In genomic region chr5:80139573-80139972, GRCh38 we compare ENCODE assay signal across 17 cellular contexts.
DNase-seq lines count a peak whose midpoint lies in the region; ATAC-seq, FAIRE-seq and TF ChIP-seq lines count a peak whose summit lies in the region.
"Had no signal": no experiment of that assay in that cellular context is flagged by ENCODE, and none has a peak within 500 bp of the region (broad histone marks: within the 10 kb centered on the region; RNA-seq: fewer than 3 reads in every experiment).

No MANE protein-coding gene starts in this region.

- H3K79me2 ChIP-seq in endothelial cell of umbilical vein (ENCODE audit: control insufficient read depth, insufficient read depth, low read length), result no peaks in the 10 kb centered on the region

- H2AFZ ChIP-seq in endothelial cell of umbilical vein (ENCODE audit: low read depth, low read length), result no peak overlapping the region
- H2AFZ ChIP-seq: GM23248 had no signal

- CTCF ChIA-PET in WTC11 (lab: Charles Lee), result interaction anchor here (0.6 to 1.5 kb wide), 3 partner anchors 30 to 89 kb away, joined by 3 read pairs; no protein-coding TSS in a partner anchor
- CTCF ChIA-PET in endothelial cell of umbilical vein (lab: Charles Lee), result interaction anchor here (1.0 to 1.1 kb wide), 2 partner anchors 19 to 168 kb away, joined by 3 to 4 read pairs; no protein-coding TSS in a partner anchor

- H3K36me3 Mint-ChIP-seq in activated CD4-positive, alpha-beta T cell treated with anti-CD3 and anti-CD28 coated beads, Interleukin-2, amount 10 ng/mL, durations not matched to agents 24 days and 14 days (ENCODE audit: low read depth), result peaks cover 28% of the 10 kb centered on the region
- peaks cover 7% of the 10 kb centered on the region for H3K36me3 Mint-ChIP-seq in WTC11

- peaks cover 66% of the 10 kb centered on the region for H3K4me1 Mint-ChIP-seq in activated CD4-positive, alpha-beta T cell treated with anti-CD3 and anti-CD28 coated beads, Interleukin-2, amount 10 ng/mL, durations not matched to agents 24 days and 14 days
- peaks cover 92% of the 10 kb centered on the region for H3K4me1 Mint-ChIP-seq in WTC11

- TSS peak; percentile 6 for BruUV-seq in endothelial cell of umbilical vein (replicated peaks; lab: Mats Ljungman, UMichigan)

- H3K27ac Mint-ChIP-seq in activated CD4-positive, alpha-beta T cell treated with anti-CD3 and anti-CD28 coated beads, Interleukin-2, amount 10 ng/mL, durations not matched to agents 24 days and 14 days, result peak overlapping the region; percentile 84
- peak overlapping the region; percentile 100 for H3K27ac Mint-ChIP-seq in WTC11

- H3K9me1 ChIP-seq in endothelial cell of umbilical vein (replicated peaks; ENCODE audit: control insufficient read depth, extremely low read depth, insufficient read depth, low read length), result no peaks in the 10 kb centered on the region

- H3K9me3 Mint-ChIP-seq in activated CD4-positive, alpha-beta T cell treated with anti-CD3 and anti-CD28 coated beads, Interleukin-2, amount 10 ng/mL, durations not matched to agents 24 days and 14 days, result no peaks in the 10 kb centered on the region
- no peaks in the 10 kb centered on the region for H3K9me3 Mint-ChIP-seq in WTC11

- intact Hi-C loops in activated CD4-positive, alpha-beta T cell treated with anti-CD3 and anti-CD28 coated beads, Interleukin-2, amount 10 ng/mL, durations not matched to agents 24 days and 14 days (cut with micrococcal nuclease), result loop anchor here (2.0 to 10.0 kb wide), 2 partner anchors 51 to 265 kb away; partner anchors contain the start of gene ZFYVE16
- intact Hi-C loops in endothelial cell of umbilical vein (cut with micrococcal nuclease), result no loop called here
- intact Hi-C loops in sigmoid colon (cut with DNase I), result no loop called here
- intact Hi-C loops in lower leg skin (cut with DNase I; ENCODE audit: low total_unique reads), result no loop called here

- H3K27me3 ChIP-seq in endothelial cell of umbilical vein (ENCODE audit: control insufficient read depth in 2 of 2, insufficient read depth in 2 of 2, low read length in 2 of 2), result no peaks in the 10 kb centered on the region
- no peaks in the 10 kb centered on the region for H3K27me3 ChIP-seq in sigmoid colon
- H3K27me3 ChIP-seq: SJSA1 had no signal

- H3K4me1 ChIP-seq in endothelial cell of umbilical vein (ENCODE audit: control insufficient read depth, extremely low read depth, insufficient read depth, low read length) (no peaks in the 10 kb centered on the region), sigmoid colon (peaks cover 0 to 38% (median 29%) of the 10 kb centered on the region in 4 donors)

- H3K9me3 ChIP-seq in endothelial cell of umbilical vein (replicated peaks; ENCODE audit: control insufficient read depth, insufficient read depth, low read length) (no peaks in the 10 kb centered on the region), sigmoid colon (no peaks in the 10 kb centered on the region)
- H3K9me3 ChIP-seq: SJSA1 had no signal

- no peaks in the 10 kb centered on the region for H3K27me3 Mint-ChIP-seq in activated CD4-positive, alpha-beta T cell treated with anti-CD3 and anti-CD28 coated beads, Interleukin-2, amount 10 ng/mL, durations not matched to agents 24 days and 14 days
- no peaks in the 10 kb centered on the region for H3K27me3 Mint-ChIP-seq in WTC11 (ENCODE audit: low read depth)

- TF ChIP-seq EP300 in sigmoid colon (IDR thresholded peaks at IDR 0.05), result no peak

- H3K36me3 ChIP-seq in endothelial cell of umbilical vein (ENCODE audit: control insufficient read depth in 2 of 2, extremely low read depth in 1 of 2, insufficient read depth in 2 of 2, low read length in 2 of 2) (no peaks in the 10 kb centered on the region), sigmoid colon (no peaks in the 10 kb centered on the region)
- H3K36me3 ChIP-seq: SJSA1 had no signal

- 34 to 66% methylated on average over 2 of the region's 2 CpGs for WGBS in sigmoid colon, 2 donors
- WGBS in lower leg skin, 2 donors, result 93% methylated on average over 2 of the region's 2 CpGs

- H4K20me1 ChIP-seq in endothelial cell of umbilical vein (replicated peaks; ENCODE audit: control insufficient read depth, extremely low read depth, insufficient read depth, low read length), result no peaks in the 10 kb centered on the region

- DNase-seq in activated CD4-positive, alpha-beta T cell treated with anti-CD3 and anti-CD28 coated beads, Interleukin-2, amount 10 ng/mL, durations not matched to agents 24 days and 14 days, result peak; percentile 66
- no peak for DNase-seq in activated CD4-positive, alpha-beta T cell treated with anti-CD3 and anti-CD28 coated beads, Interleukin-2, amount 50 U/mL, for 4 hours
- DNase-seq in WTC11 (ENCODE audit: low spot score), result no peak
- no peak for DNase-seq in endothelial cell of umbilical vein (ENCODE audit: low read depth, low spot score)
- DNase-seq in sigmoid colon, result no peak
- no peak for DNase-seq in lower leg skin (ENCODE audit: low spot score in 2 of 2)
- DNase-seq: activated CD4-positive, CD25-positive, alpha-beta regulatory T cell treated with anti-CD3 and anti-CD28 coated beads, Interleukin-2, amount 50 U/mL, for 72 hours; anterior cingulate cortex; GM23248; NCI-H1694; NK-92 treated with Interleukin-12 subunit alpha and Interleukin-12 subunit beta, amount 100 ng/mL, for 24 hours; substantia nigra had no signal

- dilution Hi-C loops in endothelial cell of umbilical vein (cut with MboI; ENCODE audit: extremely low pct_ligation_motif_present, low sequenced_read_pairs), result no loop called here

- no peak overlapping the region for H3K4me2 ChIP-seq in endothelial cell of umbilical vein (ENCODE audit: insufficient read depth, low read length)

- FAIRE-seq in endothelial cell of umbilical vein (lab: Jason Lieb, UNC), result no peak
- FAIRE-seq: endometrium, HepG2 had no signal

- H3K9ac ChIP-seq in endothelial cell of umbilical vein (replicated peaks; ENCODE audit: extremely low read depth, insufficient read depth, low read length), result no peak overlapping the region
- H3K9ac ChIP-seq: GM23248 had no signal

- H3K4me3 Mint-ChIP-seq in activated CD4-positive, alpha-beta T cell treated with anti-CD3 and anti-CD28 coated beads, Interleukin-2, amount 10 ng/mL, durations not matched to agents 24 days and 14 days, result peak overlapping the region; percentile 61
- H3K4me3 Mint-ChIP-seq in WTC11, result no peak overlapping the region

- no peak for TF ChIP-seq CTCF in WTC11 (IDR thresholded peaks at IDR 0.05)
- no peak for TF ChIP-seq CTCF in endothelial cell of umbilical vein (IDR thresholded peaks at IDR 0.05; ENCODE audit: extremely low read depth in 1 of 2, insufficient read depth in 1 of 2, low read depth in 1 of 2, low read length in 2 of 2)
- TF ChIP-seq CTCF in sigmoid colon (IDR thresholded peaks at IDR 0.05), result no peak
- no peak for TF ChIP-seq CTCF in lower leg skin (IDR thresholded peaks at IDR 0.05)

- POLR2A ChIA-PET in WTC11 (lab: Charles Lee) (interaction anchor here (0.7 to 1.0 kb wide), 2 partner anchors 10 to 116 kb away, joined by 3 read pairs; partner anchors contain the start of gene SERINC5), endothelial cell of umbilical vein (lab: Charles Lee) (no interaction called here)

- no peak overlapping the region for H3K27ac ChIP-seq in endothelial cell of umbilical vein (ENCODE audit: insufficient read depth, low read depth, low read length)
- H3K27ac ChIP-seq in sigmoid colon, result peak overlapping the region in 3 of 4 donors; percentile 40 to 91 (median 88)
- H3K27ac ChIP-seq: GM23248, SJSA1 had no signal

- no peak for TF ChIP-seq POLR2A in endothelial cell of umbilical vein (IDR thresholded peaks at IDR 0.05; ENCODE audit: low read depth, low read length)
- TF ChIP-seq POLR2A in sigmoid colon (IDR thresholded peaks at IDR 0.05), result no peak
- no peak for TF ChIP-seq POLR2A in lower leg skin (IDR thresholded peaks at IDR 0.05)

- ATAC-seq in WTC11 (no peak), HG03521 (IDR thresholded peaks at IDR 0.05; ENCODE audit: unreplicated experiment) (no peak), HG02970 (IDR thresholded peaks at IDR 0.05; ENCODE audit: low FRiP score, unreplicated experiment) (no peak)
- ATAC-seq: HepG2 had no signal

- no peak overlapping the region for H3K4me3 ChIP-seq in endothelial cell of umbilical vein (replicated peaks in 1 of 3; ENCODE audit: insufficient read depth in 1 of 3, low read depth in 1 of 3, low read length in 3 of 3)
- H3K4me3 ChIP-seq in sigmoid colon, result no peak overlapping the region
- no peak overlapping the region for H3K4me3 ChIP-seq in lower leg skin (ENCODE audit: low read depth, poor library complexity, severe bottlenecking)
- H3K4me3 ChIP-seq: GM23248, SJSA1 had no signal

TF ChIP-seq in WTC11, 78 proteins besides CTCF, POLR2A, EP300 and RAD21 (continues in another document):
- TF ChIP-seq MXD4 (CRISPR knock-in tag; IDR thresholded peaks at IDR 0.05; ENCODE audit: borderline replicate concordance) (no peak), FOXK1 (CRISPR knock-in tag; IDR thresholded peaks at IDR 0.05) (no peak), FOXP1 (CRISPR knock-in tag; IDR thresholded peaks at IDR 0.05; ENCODE audit: borderline replicate concordance) (no peak), TP53 (CRISPR knock-in tag; IDR thresholded peaks at IDR 0.05) (no peak), ZNF138 (CRISPR knock-in tag; conservative IDR thresholded peaks at IDR 0.05) (no peak), ZNF423 (CRISPR knock-in tag; IDR thresholded peaks at IDR 0.05) (no peak), JAZF1 (CRISPR knock-in tag; IDR thresholded peaks at IDR 0.05) (no peak), NFYB (CRISPR knock-in tag; conservative IDR thresholded peaks at IDR 0.05; ENCODE audit: low read depth) (no peak), TEAD4 (CRISPR knock-in tag; IDR thresholded peaks at IDR 0.05) (no peak), FOXJ3 (CRISPR knock-in tag; IDR thresholded peaks at IDR 0.05; ENCODE audit: borderline replicate concordance) (no peak), MYBL2 (CRISPR knock-in tag; IDR thresholded peaks at IDR 0.05) (no peak), TEAD1 (CRISPR knock-in tag; IDR thresholded peaks at IDR 0.05) (no peak)

TF ChIP-seq in endothelial cell of umbilical vein, 7 proteins besides CTCF, POLR2A, EP300 and RAD21:
- TF ChIP-seq GATA2 (IDR thresholded peaks at IDR 0.05; ENCODE audit: insufficient read depth, insufficient read length, low read depth, low read length) (no peak), POLR2AphosphoS5 (IDR thresholded peaks at IDR 0.05; ENCODE audit: insufficient read depth, low read depth, low read length) (no peak), JUN (IDR thresholded peaks at IDR 0.05; ENCODE audit: borderline replicate concordance, insufficient read depth, insufficient read length, low read depth) (no peak), EZH2 (IDR thresholded peaks at IDR 0.05; ENCODE audit: borderline replicate concordance, low read depth, low read length, severe bottlenecking) (no peak), FOS (IDR thresholded peaks at IDR 0.05; ENCODE audit: borderline replicate concordance, insufficient read depth, low read length) (no peak), MYC (IDR thresholded peaks at IDR 0.05; ENCODE audit: low read depth, low read length) (no peak)
- TF ChIP-seq, protein P1, sequence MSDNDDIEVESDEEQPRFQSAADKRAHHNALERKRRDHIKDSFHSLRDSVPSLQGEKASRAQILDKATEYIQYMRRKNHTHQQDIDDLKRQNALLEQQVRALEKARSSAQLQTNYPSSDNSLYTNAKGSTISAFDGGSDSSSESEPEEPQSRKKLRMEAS (IDR thresholded peaks at IDR 0.05; ENCODE audit: insufficient read depth, insufficient read length), result no peak
